3 cellular contexts compared by ENCODE assay signal in genomic region chr3:172208586-172209332, GRCh38.
TF ChIP-seq lines count a peak whose summit lies in the region.

No MANE protein-coding gene starts in this region.

TF ChIP-seq in SK-N-SH treated with all-trans-retinoic acid at 6 μM for 48 hours, 23 proteins besides CTCF, POLR2A, EP300 and RAD21:
- no peak for TF ChIP-seq PATZ1 (CRISPR knock-in tag; IDR thresholded peaks at IDR 0.05; ENCODE audit: borderline replicate concordance)
- TF ChIP-seq, protein P1, sequence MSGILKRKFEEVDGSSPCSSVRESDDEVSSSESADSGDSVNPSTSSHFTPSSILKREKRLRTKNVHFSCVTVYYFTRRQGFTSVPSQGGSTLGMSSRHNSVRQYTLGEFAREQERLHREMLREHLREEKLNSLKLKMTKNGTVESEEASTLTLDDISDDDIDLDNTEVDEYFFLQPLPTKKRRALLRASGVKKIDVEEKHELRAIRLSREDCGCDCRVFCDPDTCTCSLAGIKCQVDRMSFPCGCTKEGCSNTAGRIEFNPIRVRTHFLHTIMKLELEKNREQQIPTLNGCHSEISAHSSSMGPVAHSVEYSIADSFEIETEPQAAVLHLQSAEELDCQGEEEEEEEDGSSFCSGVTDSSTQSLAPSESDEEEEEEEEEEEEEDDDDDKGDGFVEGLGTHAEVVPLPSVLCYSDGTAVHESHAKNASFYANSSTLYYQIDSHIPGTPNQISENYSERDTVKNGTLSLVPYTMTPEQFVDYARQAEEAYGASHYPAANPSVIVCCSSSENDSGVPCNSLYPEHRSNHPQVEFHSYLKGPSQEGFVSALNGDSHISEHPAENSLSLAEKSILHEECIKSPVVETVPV (CRISPR knock-in tag; IDR thresholded peaks at IDR 0.05) = no peak
- no peak for TF ChIP-seq ISL1 (CRISPR knock-in tag; IDR thresholded peaks at IDR 0.05)
- no peak for TF ChIP-seq TSHZ2 (CRISPR knock-in tag; IDR thresholded peaks at IDR 0.05)

TF ChIP-seq in SK-N-SH, 30 proteins besides CTCF, POLR2A, EP300 and RAD21 (continued from another document):
- TF ChIP-seq TEAD4 (IDR thresholded peaks at IDR 0.05; ENCODE audit: borderline replicate concordance, insufficient read depth) (no peak), POLR2AphosphoS5 (IDR thresholded peaks at IDR 0.05; ENCODE audit: low read depth, low read length) (no peak), EZH2phosphoT487 (IDR thresholded peaks at IDR 0.05; ENCODE audit: borderline replicate concordance, low read depth) (no peak), RCOR1 (IDR thresholded peaks at IDR 0.05; ENCODE audit: low read length) (no peak), MAX (IDR thresholded peaks at IDR 0.05; ENCODE audit: low read depth) (no peak), GATA2 (CRISPR knock-in tag; IDR thresholded peaks at IDR 0.05) (no peak)
- TF ChIP-seq, protein P2, sequence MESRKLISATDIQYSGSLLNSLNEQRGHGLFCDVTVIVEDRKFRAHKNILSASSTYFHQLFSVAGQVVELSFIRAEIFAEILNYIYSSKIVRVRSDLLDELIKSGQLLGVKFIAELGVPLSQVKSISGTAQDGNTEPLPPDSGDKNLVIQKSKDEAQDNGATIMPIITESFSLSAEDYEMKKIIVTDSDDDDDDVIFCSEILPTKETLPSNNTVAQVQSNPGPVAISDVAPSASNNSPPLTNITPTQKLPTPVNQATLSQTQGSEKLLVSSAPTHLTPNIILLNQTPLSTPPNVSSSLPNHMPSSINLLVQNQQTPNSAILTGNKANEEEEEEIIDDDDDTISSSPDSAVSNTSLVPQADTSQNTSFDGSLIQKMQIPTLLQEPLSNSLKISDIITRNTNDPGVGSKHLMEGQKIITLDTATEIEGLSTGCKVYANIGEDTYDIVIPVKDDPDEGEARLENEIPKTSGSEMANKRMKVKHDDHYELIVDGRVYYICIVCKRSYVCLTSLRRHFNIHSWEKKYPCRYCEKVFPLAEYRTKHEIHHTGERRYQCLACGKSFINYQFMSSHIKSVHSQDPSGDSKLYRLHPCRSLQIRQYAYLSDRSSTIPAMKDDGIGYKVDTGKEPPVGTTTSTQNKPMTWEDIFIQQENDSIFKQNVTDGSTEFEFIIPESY (IDR thresholded peaks at IDR 0.05; ENCODE audit: borderline replicate concordance, low read depth) = no peak

TF ChIP-seq in HepG2, 621 proteins besides CTCF, POLR2A, EP300 and RAD21 (continued from another document):
- TF ChIP-seq, protein P3, sequence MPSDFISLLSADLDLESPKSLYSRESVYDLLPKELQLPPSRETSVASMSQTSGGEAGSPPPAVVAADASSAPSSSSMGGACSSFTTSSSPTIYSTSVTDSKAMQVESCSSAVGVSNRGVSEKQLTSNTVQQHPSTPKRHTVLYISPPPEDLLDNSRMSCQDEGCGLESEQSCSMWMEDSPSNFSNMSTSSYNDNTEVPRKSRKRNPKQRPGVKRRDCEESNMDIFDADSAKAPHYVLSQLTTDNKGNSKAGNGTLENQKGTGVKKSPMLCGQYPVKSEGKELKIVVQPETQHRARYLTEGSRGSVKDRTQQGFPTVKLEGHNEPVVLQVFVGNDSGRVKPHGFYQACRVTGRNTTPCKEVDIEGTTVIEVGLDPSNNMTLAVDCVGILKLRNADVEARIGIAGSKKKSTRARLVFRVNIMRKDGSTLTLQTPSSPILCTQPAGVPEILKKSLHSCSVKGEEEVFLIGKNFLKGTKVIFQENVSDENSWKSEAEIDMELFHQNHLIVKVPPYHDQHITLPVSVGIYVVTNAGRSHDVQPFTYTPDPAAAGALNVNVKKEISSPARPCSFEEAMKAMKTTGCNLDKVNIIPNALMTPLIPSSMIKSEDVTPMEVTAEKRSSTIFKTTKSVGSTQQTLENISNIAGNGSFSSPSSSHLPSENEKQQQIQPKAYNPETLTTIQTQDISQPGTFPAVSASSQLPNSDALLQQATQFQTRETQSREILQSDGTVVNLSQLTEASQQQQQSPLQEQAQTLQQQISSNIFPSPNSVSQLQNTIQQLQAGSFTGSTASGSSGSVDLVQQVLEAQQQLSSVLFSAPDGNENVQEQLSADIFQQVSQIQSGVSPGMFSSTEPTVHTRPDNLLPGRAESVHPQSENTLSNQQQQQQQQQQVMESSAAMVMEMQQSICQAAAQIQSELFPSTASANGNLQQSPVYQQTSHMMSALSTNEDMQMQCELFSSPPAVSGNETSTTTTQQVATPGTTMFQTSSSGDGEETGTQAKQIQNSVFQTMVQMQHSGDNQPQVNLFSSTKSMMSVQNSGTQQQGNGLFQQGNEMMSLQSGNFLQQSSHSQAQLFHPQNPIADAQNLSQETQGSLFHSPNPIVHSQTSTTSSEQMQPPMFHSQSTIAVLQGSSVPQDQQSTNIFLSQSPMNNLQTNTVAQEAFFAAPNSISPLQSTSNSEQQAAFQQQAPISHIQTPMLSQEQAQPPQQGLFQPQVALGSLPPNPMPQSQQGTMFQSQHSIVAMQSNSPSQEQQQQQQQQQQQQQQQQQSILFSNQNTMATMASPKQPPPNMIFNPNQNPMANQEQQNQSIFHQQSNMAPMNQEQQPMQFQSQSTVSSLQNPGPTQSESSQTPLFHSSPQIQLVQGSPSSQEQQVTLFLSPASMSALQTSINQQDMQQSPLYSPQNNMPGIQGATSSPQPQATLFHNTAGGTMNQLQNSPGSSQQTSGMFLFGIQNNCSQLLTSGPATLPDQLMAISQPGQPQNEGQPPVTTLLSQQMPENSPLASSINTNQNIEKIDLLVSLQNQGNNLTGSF (CRISPR knock-in tag; IDR thresholded peaks at IDR 0.05) = no peak
- peak; percentile 95 for TF ChIP-seq RBM22 (optimal IDR thresholded peaks at IDR 0.05; ENCODE audit: low read length)
